In genomic region chr5:74634611-74635286, GRCh38 we compare ENCODE assay signal across 20 cellular contexts. TPM values are rescaled to one million over a fixed set of nuclear protein-coding genes. Genes with fewer than 3 reads are reported as not detected.
DNase-seq lines count a peak whose midpoint lies in the region; ATAC-seq, FAIRE-seq and TF ChIP-seq lines count a peak whose summit lies in the region.
"Had no signal": no experiment of that assay in that cellular context is flagged by ENCODE, and none has a peak within 500 bp of the region (broad histone marks: within the 10 kb centered on the region; RNA-seq: fewer than 3 reads in every experiment).

No MANE protein-coding gene starts in this region.

- 91% methylated on average over 13 of the region's 16 CpGs for WGBS in HepG2 (ENCODE audit: low lambda C conversion rate)
- WGBS in right lobe of liver (ENCODE audit: insufficient coverage, low coverage, low lambda C conversion rate, missing lambda C conversion rate) = 99% methylated on average over 8 of the region's 16 CpGs

- H4K20me1 ChIP-seq in HepG2 (ENCODE audit: insufficient read depth, low read length) (peaks cover 86% of the 10 kb centered on the region), neural cell (ENCODE audit: insufficient read depth) (peaks cover 12% of the 10 kb centered on the region)

- no peak overlapping the region for H3K9ac ChIP-seq in HepG2 (ENCODE audit: insufficient read depth, low read depth, low read length)
- no peak overlapping the region for H3K9ac ChIP-seq in neural cell (ENCODE audit: low read length)

- no peak for ATAC-seq in HepG2
- ATAC-seq in right lobe of liver = no peak
- ATAC-seq in HG02938 (IDR thresholded peaks at IDR 0.05; ENCODE audit: unreplicated experiment) = no peak
- ATAC-seq in GM19463 (IDR thresholded peaks at IDR 0.05; ENCODE audit: unreplicated experiment) = no peak
- ATAC-seq: CD8-positive, alpha-beta T cell; Right ventricle myocardium inferior had no signal

- H3K4me2 ChIP-seq in HepG2 (ENCODE audit: low read depth, low read length) = peak overlapping the region; percentile 40
- no peak overlapping the region for H3K4me2 ChIP-seq in neural cell (ENCODE audit: low read length)

- H3K27ac ChIP-seq in HepG2 (ENCODE audit: extremely low read length, insufficient read depth, low read length) = no peak overlapping the region
- H3K27ac ChIP-seq in right lobe of liver = no peak overlapping the region
- H3K27ac ChIP-seq in brain microvascular endothelial cell = peak overlapping the region; percentile 95
- no peak overlapping the region for H3K27ac ChIP-seq in neural cell (ENCODE audit: low read length)
- H3K27ac ChIP-seq in substantia nigra (ENCODE audit: low read depth, low read length, poor library complexity, severe bottlenecking) = no peak overlapping the region
- H3K27ac ChIP-seq: SK-N-MC had no signal

- CTCF ChIA-PET in HepG2 (lab: Yijun Ruan, JAX; ENCODE audit: low intra/inter-chr PET ratio, low total read pairs) = no interaction called here

- TF ChIP-seq POLR2A in HepG2 (IDR thresholded peaks at IDR 0.05; ENCODE audit: insufficient read depth in 1 of 2, low read depth in 2 of 2, low read length in 2 of 2) (no peak), right lobe of liver (IDR thresholded peaks at IDR 0.05) (no peak)

- H3K4me3 ChIP-seq in HepG2 (replicated peaks in 1 of 3; ENCODE audit: insufficient read depth in 1 of 3, low read depth in 2 of 3, low read length in 3 of 3) = peak overlapping the region in 1 of 3 experiments; percentile 1; a peak in 1 of 6 replicates
- H3K4me3 ChIP-seq in right lobe of liver = no peak overlapping the region
- no peak overlapping the region for H3K4me3 ChIP-seq in brain microvascular endothelial cell (ENCODE audit: low read depth, low read length)
- H3K4me3 ChIP-seq in neural cell (ENCODE audit: low read length) = peak overlapping the region; percentile 97
- H3K4me3 ChIP-seq: SK-N-MC had no signal

- H3K36me3 ChIP-seq in HepG2 (replicated peaks in 1 of 2; ENCODE audit: control insufficient read depth in 1 of 2, insufficient read depth in 2 of 2, low read length in 2 of 2) (peaks cover 28 to 67% of the 10 kb centered on the region in 2 experiments), right lobe of liver (peaks cover 0 to 27% (median 5%) of the 10 kb centered on the region in 4 donors), brain microvascular endothelial cell (replicated peaks) (peaks cover 63% of the 10 kb centered on the region), neural cell (ENCODE audit: insufficient read depth, low read length) (peaks cover 15% of the 10 kb centered on the region)

- TF ChIP-seq EP300 in HepG2 (IDR thresholded peaks at IDR 0.05; ENCODE audit: low read depth in 2 of 2, low read length in 2 of 2) (no peak), HepG2 (CRISPR knock-in tag; IDR thresholded peaks at IDR 0.05; ENCODE audit: borderline replicate concordance) (no peak), neural cell (conservative IDR thresholded peaks at IDR 0.05; ENCODE audit: poor library complexity, severe bottlenecking) (no peak)

- POLR2A ChIA-PET in HepG2 (lab: Yijun Ruan, JAX) = interaction anchor here (1.6 kb wide), 1 partner anchor 227 kb away, joined by 3 read pairs; no protein-coding TSS in a partner anchor

- H3K9me2 ChIP-seq in neural cell (ENCODE audit: insufficient read depth, low read length) = no peaks in the 10 kb centered on the region

- TF ChIP-seq CTCF in HepG2 (CRISPR knock-in tag; IDR thresholded peaks at IDR 0.05) (no peak), right lobe of liver (IDR thresholded peaks at IDR 0.05) (no peak), brain microvascular endothelial cell (IDR thresholded peaks at IDR 0.05; ENCODE audit: low read depth, low read length, missing control alignments) (no peak), neural cell (IDR thresholded peaks at IDR 0.05; ENCODE audit: poor library complexity, severe bottlenecking) (no peak)

- H3K27me3 ChIP-seq in HepG2 (ENCODE audit: control insufficient read depth in 1 of 2, insufficient read depth in 2 of 2, low read length in 2 of 2) (no peaks in the 10 kb centered on the region; a peak in 2 of 5 replicates), right lobe of liver (no peaks in the 10 kb centered on the region), brain microvascular endothelial cell (replicated peaks) (no peaks in the 10 kb centered on the region), neural cell (ENCODE audit: insufficient read depth, low read depth, low read length) (no peaks in the 10 kb centered on the region)

- no peak overlapping the region for H2AFZ ChIP-seq in HepG2 (ENCODE audit: low read length)
- no peak overlapping the region for H2AFZ ChIP-seq in neural cell (ENCODE audit: low read depth, low read length)

- H3K4me1 ChIP-seq in HepG2 (ENCODE audit: insufficient read depth, low read length) (peaks cover 81% of the 10 kb centered on the region), right lobe of liver (peaks cover 0 to 19% (median 1%) of the 10 kb centered on the region in 4 donors)

- intact Hi-C loops in HepG2 (cut with micrococcal nuclease; ENCODE audit: unreplicated experiment) = loop anchor here (5.0 kb wide), 1 partner anchor 37 kb away; no protein-coding TSS in a partner anchor
- intact Hi-C loops in right lobe of liver (cut with DNase I) = no loop called here

- BruUV-seq in HepG2 (replicated peaks; lab: Mats Ljungman, UMichigan) = no TSS peak

- no peak for DNase-seq in HepG2 (ENCODE audit: low spot score)
- no peak for DNase-seq in right lobe of liver
- no peak for DNase-seq in brain microvascular endothelial cell
- DNase-seq in NCI-H1417 (lab: John Stamatoyannopoulos, UW) = no peak
- DNase-seq in substantia nigra (lab: John Stamatoyannopoulos, UW) = no peak
- DNase-seq: CD8-positive, alpha-beta T cell; DND-41; GOT3; KBM-7; NCI-H1092; NCI-H2081 treated with DMSO at 0.1 percent for 48 hours; NCI-H510A; NCI-H774 had no signal

- no peak for FAIRE-seq in HepG2 (lab: Jason Lieb, UNC)
- FAIRE-seq: G401.6, GM18507 had no signal

- in situ Hi-C loops in HepG2 (cut with HindIII; ENCODE audit: extremely low pct_ligation_motif_present, low pct_unique_long_range_greater_than_20kb) = loop anchor here (5.0 kb wide), 2 partner anchors 52 to 132 kb away; no protein-coding TSS in a partner anchor
- in situ Hi-C loops in brain microvascular endothelial cell (cut with HindIII; ENCODE audit: low pct_ligation_motif_present, low sequenced_read_pairs) = no loop called here

- peaks cover 4% of the 10 kb centered on the region for H3F3A ChIP-seq in neural cell (ENCODE audit: insufficient read depth, low read length, poor library complexity, severe bottlenecking)

- H3K9me3 ChIP-seq in HepG2 (ENCODE audit: low read length) (no peaks in the 10 kb centered on the region), right lobe of liver (no peaks in the 10 kb centered on the region), neural cell (ENCODE audit: low read length) (no peaks in the 10 kb centered on the region)

- H3K79me2 ChIP-seq in HepG2 (ENCODE audit: insufficient read depth, low read length) (peaks cover 94% of the 10 kb centered on the region), neural cell (replicated peaks; ENCODE audit: insufficient read depth, low read length) (peaks cover 99% of the 10 kb centered on the region)

- TF ChIP-seq RAD21 in HepG2 (CRISPR knock-in tag; IDR thresholded peaks at IDR 0.05) (no peak), neural cell (conservative IDR thresholded peaks at IDR 0.05) (no peak)

RNA-seq across cellular contexts. Expression of gene ENC1, which starts 5.8 kb away (rescaled TPM):
- 63.8 and 69.9 TPM in 2 replicates for total RNA-seq in HepG2 (2016; rRNA removed; fragmentation: Illumina TruSeq; extraction: Trizol)
- 33.8 and 33.9 TPM in 2 replicates for total RNA-seq in HepG2 (2016; cell fraction: cytosol; rRNA removed; fragmentation: Illumina TruSeq; extraction: Trizol; ENCODE audit: low read depth)
- total RNA-seq in HepG2 (2016; cell fraction: insoluble cytoplasmic fraction; rRNA removed; fragmentation: Illumina TruSeq; extraction: Trizol) = 61.8 and 63.2 TPM in 2 replicates
- total RNA-seq in HepG2 (2016; cell fraction: membrane; rRNA removed; fragmentation: Illumina TruSeq; extraction: Trizol) = 48.4 and 54.2 TPM in 2 replicates
- 60.3 and 63.7 TPM in 2 replicates for total RNA-seq in HepG2 (2016; cell fraction: nucleus; rRNA removed; fragmentation: Illumina TruSeq; extraction: Trizol)
- polyA plus RNA-seq in HepG2 (2011; rRNA removed) = 61.6 and 64.4 TPM in 2 replicates
- polyA plus RNA-seq in HepG2 (2011; cell fraction: cytosol; rRNA removed) = 32.3 and 55.9 TPM in 2 replicates
- polyA plus RNA-seq in HepG2 (2011; cell fraction: nucleus; rRNA removed) = 251 and 317 TPM in 2 replicates
- polyA plus RNA-seq in HepG2 (2012) = 54.2 and 69.2 TPM in 2 replicates
- 2.0 and 2.4 TPM in 2 replicates for polyA plus RNA-seq in HepG2 (2016; cell fraction: cytosol; fragmentation: Illumina TruSeq; extraction: Trizol; ENCODE audit: low read depth)
- 40.2 and 43.8 TPM in 2 replicates for polyA plus RNA-seq in HepG2 (2016; cell fraction: insoluble cytoplasmic fraction; fragmentation: Illumina TruSeq; extraction: Trizol; ENCODE audit: low read depth)
- 9.1 and 9.2 TPM in 2 replicates for polyA plus RNA-seq in HepG2 (2016; cell fraction: membrane; fragmentation: Illumina TruSeq; extraction: Trizol; ENCODE audit: low read depth)
- 102 and 108 TPM in 2 replicates for polyA plus RNA-seq in HepG2 (2016; cell fraction: nucleus; fragmentation: Illumina TruSeq; extraction: Trizol; ENCODE audit: insufficient read depth, low read depth)
- 0.19 and 296 TPM in 2 replicates for polyA minus RNA-seq in HepG2 (2011; rRNA and poly(A)+ RNA removed; ENCODE audit: low replicate concordance)
- polyA minus RNA-seq in HepG2 (2011; cell fraction: cytosol; rRNA and poly(A)+ RNA removed) = 71.8 and 103 TPM in 2 replicates
- polyA minus RNA-seq in HepG2 (2011; cell fraction: nucleus; rRNA and poly(A)+ RNA removed) = 162 and 227 TPM in 2 replicates
- total RNA-seq in right lobe of liver = 1 to 10 TPM; 4.5 to 6.8 (median 5.5) TPM
- 449 and 585 TPM in 2 replicates for polyA plus RNA-seq in neural cell
- polyA minus RNA-seq in neural cell = 1,480 and 1,745 TPM in 2 replicates

RNA-seq across cellular contexts. Expression of gene HEXB, which starts 50.3 kb away (rescaled TPM):
- 43.7 and 100 TPM in 2 replicates for total RNA-seq in HepG2 (2016; rRNA removed; fragmentation: Illumina TruSeq; extraction: Trizol)
- 17.8 and 19.0 TPM in 2 replicates for total RNA-seq in HepG2 (2016; cell fraction: cytosol; rRNA removed; fragmentation: Illumina TruSeq; extraction: Trizol; ENCODE audit: low read depth)
- 43.7 and 98.9 TPM in 2 replicates for total RNA-seq in HepG2 (2016; cell fraction: insoluble cytoplasmic fraction; rRNA removed; fragmentation: Illumina TruSeq; extraction: Trizol)
- 29.3 and 30.7 TPM in 2 replicates for total RNA-seq in HepG2 (2016; cell fraction: membrane; rRNA removed; fragmentation: Illumina TruSeq; extraction: Trizol)
- total RNA-seq in HepG2 (2016; cell fraction: nucleus; rRNA removed; fragmentation: Illumina TruSeq; extraction: Trizol) = 77.9 and 100 TPM in 2 replicates
- polyA plus RNA-seq in HepG2 (2011; rRNA removed) = 83.0 and 104 TPM in 2 replicates
- 53.4 and 70.9 TPM in 2 replicates for polyA plus RNA-seq in HepG2 (2011; cell fraction: cytosol; rRNA removed)
- polyA plus RNA-seq in HepG2 (2011; cell fraction: nucleus; rRNA removed) = 34.2 and 37.1 TPM in 2 replicates
- 83.2 and 103 TPM in 2 replicates for polyA plus RNA-seq in HepG2 (2012)
- polyA plus RNA-seq in HepG2 (2016; cell fraction: cytosol; fragmentation: Illumina TruSeq; extraction: Trizol; ENCODE audit: low read depth) = 13.9 and 17.9 TPM in 2 replicates
- polyA plus RNA-seq in HepG2 (2016; cell fraction: insoluble cytoplasmic fraction; fragmentation: Illumina TruSeq; extraction: Trizol; ENCODE audit: low read depth) = 41.8 and 42.7 TPM in 2 replicates
- 23.1 and 23.4 TPM in 2 replicates for polyA plus RNA-seq in HepG2 (2016; cell fraction: membrane; fragmentation: Illumina TruSeq; extraction: Trizol; ENCODE audit: low read depth)
- polyA plus RNA-seq in HepG2 (2016; cell fraction: nucleus; fragmentation: Illumina TruSeq; extraction: Trizol; ENCODE audit: insufficient read depth, low read depth) = 116 and 128 TPM in 2 replicates
- polyA minus RNA-seq in HepG2 (2011; rRNA and poly(A)+ RNA removed; ENCODE audit: low replicate concordance) = 55.9 and 60.1 TPM in 2 replicates
- 39.4 and 45.6 TPM in 2 replicates for polyA minus RNA-seq in HepG2 (2011; cell fraction: cytosol; rRNA and poly(A)+ RNA removed)
- polyA minus RNA-seq in HepG2 (2011; cell fraction: nucleus; rRNA and poly(A)+ RNA removed) = 36.4 and 36.8 TPM in 2 replicates
- 100 to 1,000 TPM in 3 of 6 experiments, 10 to 100 TPM in 3; 67.8 to 174 (median 121) TPM for total RNA-seq in right lobe of liver
- 23.1 and 25.2 TPM in 2 replicates for polyA plus RNA-seq in neural cell
- polyA minus RNA-seq in neural cell = 18.0 and 23.7 TPM in 2 replicates
